In the genomic region with DNA sequence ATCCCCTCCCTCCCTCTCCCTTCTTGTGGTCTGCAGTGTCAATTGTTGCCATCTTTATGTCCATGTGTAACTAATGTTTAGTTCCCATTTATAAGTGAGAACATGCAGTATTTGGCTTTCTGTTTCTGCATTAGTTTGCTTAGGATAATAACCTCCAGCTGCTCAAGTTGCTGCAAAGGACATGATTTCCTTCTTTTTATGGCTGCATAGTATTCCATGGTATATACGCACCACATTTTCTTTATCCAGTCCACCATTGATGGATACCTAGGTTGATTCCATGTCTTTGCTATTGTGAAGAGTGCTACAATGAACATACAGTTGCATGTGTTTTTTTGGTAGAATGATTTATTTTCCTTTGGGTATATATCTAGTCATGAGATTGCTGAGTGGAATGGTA, we compare ENCODE assay signal across 31 cellular contexts.
"Had no signal": no experiment of that assay in that cellular context is flagged by ENCODE, and none has a peak within 500 bp of the region (broad histone marks: within the 10 kb centered on the region; RNA-seq: fewer than 3 reads in every experiment).

No MANE protein-coding gene starts in this region.

- H3K9me3 Mint-ChIP-seq: activated CD4-positive, alpha-beta memory T cell treated with anti-CD3 and anti-CD28 coated beads, Interleukin-2, amount 10 ng/mL, durations not matched to agents 7 days and 5 days; activated T-helper 17 cell treated with anti-CD3 and anti-CD28 coated beads, Interleukin-2, amount 50 U/mL, for 72 hours had no signal

- H3K27ac Mint-ChIP-seq: activated T-helper 17 cell treated with anti-CD3 and anti-CD28 coated beads, Interleukin-2, amount 50 U/mL, for 72 hours had no signal

- H3K36me3 ChIP-seq: adrenal gland, breast epithelium, WERI-Rb-1 had no signal

- H3K4me1 ChIP-seq: adrenal gland, breast epithelium had no signal

- H3K9me3 ChIP-seq: adrenal gland, body of pancreas, breast epithelium had no signal

- H3K27ac ChIP-seq: adrenal gland, breast epithelium, WERI-Rb-1 had no signal

- H3K27me3 Mint-ChIP-seq: activated CD8-positive, alpha-beta memory T cell treated with anti-CD3 and anti-CD28 coated beads, Interleukin-2, amount 10 ng/mL, durations not matched to agents 7 days and 5 days; activated T-helper 17 cell treated with anti-CD3 and anti-CD28 coated beads, Interleukin-2, amount 50 U/mL, for 72 hours; T-cell had no signal

- H3K4me1 Mint-ChIP-seq: activated T-helper 17 cell treated with anti-CD3 and anti-CD28 coated beads, Interleukin-2, amount 50 U/mL, for 72 hours had no signal

- H3K4me3 ChIP-seq: adrenal gland, body of pancreas, breast epithelium had no signal

- H3K36me3 Mint-ChIP-seq: T-cell had no signal

- H3K27me3 ChIP-seq: adrenal gland, body of pancreas, breast epithelium had no signal

- H3K4me3 Mint-ChIP-seq: activated CD4-positive, alpha-beta memory T cell treated with anti-CD3 and anti-CD28 coated beads, Interleukin-2, amount 10 ng/mL, durations not matched to agents 7 days and 5 days had no signal

- DNase-seq: activated CD4-positive, alpha-beta memory T cell treated with anti-CD3 and anti-CD28 coated beads, Interleukin-2, amount 10 ng/mL, durations not matched to agents 7 days and 5 days; activated CD4-positive, alpha-beta T cell treated with anti-CD3 and anti-CD28 coated beads for 1 hour; activated CD4-positive, alpha-beta T cell treated with anti-CD3 and anti-CD28 coated beads for 48 hours; activated CD4-positive, CD25-positive, alpha-beta regulatory T cell; activated CD8-positive, alpha-beta memory T cell treated with anti-CD3 and anti-CD28 coated beads for 24 hours; activated CD8-positive, alpha-beta memory T cell treated with anti-CD3 and anti-CD28 coated beads, Interleukin-2, amount 10 ng/mL, durations not matched to agents 7 days and 5 days; activated CD8-positive, alpha-beta memory T cell treated with anti-CD3 and anti-CD28 coated beads, Interleukin-2, amount 50 U/mL, for 48 hours; activated effector memory CD4-positive, alpha-beta T cell treated with anti-CD3 and anti-CD28 coated beads, Interleukin-2, amount 50 U/mL, for 16 hours; activated naive CD4-positive, alpha-beta T cell; activated naive CD4-positive, alpha-beta T cell treated with anti-CD3 and anti-CD28 coated beads, Interleukin-2, amount 50 U/mL, for 16 hours; activated T-cell treated with anti-CD3 and anti-CD28 coated beads, Interleukin-2, amount 50 U/mL, for 72 hours; adrenal gland; body of pancreas; caudate nucleus; NCI-H1105; NCI-H1417 treated with DMSO at 0.1 percent for 48 hours; NCI-H1694; NCI-H1930; NCI-H2081 treated with DMSO at 0.1 percent for 48 hours; NCI-H226; NCI-H446 treated with DMSO at 0.1 percent for 48 hours; NCI-H524 treated with DMSO at 0.1 percent for 48 hours; RPMI8226; SIG-M5; T-cell; T-helper 9 cell; WERI-Rb-1 had no signal

- ATAC-seq: body of pancreas, Panc1, SK-N-SH treated with all-trans-retinoic acid at 6 μM for 48 hours had no signal
